In genomic region chr14:52011557-52011956, GRCh38 we compare ENCODE assay signal across 19 cellular contexts. TPM values are rescaled to one million over a fixed set of nuclear protein-coding genes. Genes with fewer than 3 reads are reported as not detected.
DNase-seq lines count a peak whose midpoint lies in the region; ATAC-seq and TF ChIP-seq lines count a peak whose summit lies in the region.
"Had no signal": no experiment of that assay in that cellular context is flagged by ENCODE, and none has a peak within 500 bp of the region (broad histone marks: within the 10 kb centered on the region; RNA-seq: fewer than 3 reads in every experiment).

No MANE protein-coding gene starts in this region.

- H3K36me3 ChIP-seq in heart left ventricle (peaks cover 0 to 80% (median 57%) of the 10 kb centered on the region in 9 donors), body of pancreas (replicated peaks in 1 of 2; ENCODE audit: insufficient read depth in 1 of 2, low read depth in 2 of 2) (peaks cover 0 to 11% of the 10 kb centered on the region in 2 donors)

- no peak for ATAC-seq in heart left ventricle
- no peak for ATAC-seq in GM19351 (IDR thresholded peaks at IDR 0.05; ENCODE audit: unreplicated experiment)
- ATAC-seq in body of pancreas = no peak
- ATAC-seq: GM12878 had no signal

- H3K4me3 ChIP-seq in heart left ventricle (no peak overlapping the region), dorsolateral prefrontal cortex (peak overlapping the region in 5 of 59 donors; percentile 1 to 45 (median 25)), body of pancreas (no peak overlapping the region)
- H3K4me3 ChIP-seq: GM12878 had no signal

- no peak for TF ChIP-seq POLR2A in heart left ventricle (IDR thresholded peaks at IDR 0.05)
- TF ChIP-seq POLR2A in body of pancreas (IDR thresholded peaks at IDR 0.05) = no peak

- TF ChIP-seq CTCF in heart left ventricle (IDR thresholded peaks at IDR 0.05) (no peak), dorsolateral prefrontal cortex (IDR thresholded peaks at IDR 0.05 in 54 of 56, conservative IDR thresholded peaks at IDR 0.05 in 2 of 56; ENCODE audit: low read depth in 1 of 56, partially characterized antibody in 56 of 56) (peak in 6 of 56 donors; percentile 9 to 13 (median 10)), body of pancreas (IDR thresholded peaks at IDR 0.05) (no peak)

- H3K4me1 ChIP-seq in heart left ventricle (peaks cover 22 to 78% (median 51%) of the 10 kb centered on the region in 12 donors), body of pancreas (peaks cover 6% of the 10 kb centered on the region)

- H3K27ac ChIP-seq in heart left ventricle (peak overlapping the region in 9 of 12 donors; percentile 6 to 86 (median 76)), dorsolateral prefrontal cortex (peak overlapping the region in 57 of 59 donors; percentile 1 to 97 (median 84)), substantia nigra (ENCODE audit: low read depth, low read length, poor library complexity, severe bottlenecking) (peak overlapping the region; percentile 75), body of pancreas (no peak overlapping the region)
- H3K27ac ChIP-seq: C4-2B had no signal

- intact Hi-C loops in heart left ventricle (cut with DNase I) = loop anchor here in 6 of 10 donors (5.0 kb wide), 3 partner anchors 36 to 56 kb away; partner anchors contain the start of gene NID2 (in 3 of the 6)
- intact Hi-C loops in cardiac septum (cut with DNase I) = loop anchor here (5.0 kb wide), 1 partner anchor 121 kb away; no protein-coding TSS in a partner anchor
- intact Hi-C loops in dorsolateral prefrontal cortex (cut with DNase I) = no loop called here
- intact Hi-C loops in body of pancreas (cut with DNase I) = no loop called here

- DNase-seq in heart left ventricle = no peak
- DNase-seq in cardiac septum (ENCODE audit: low spot score) = no peak
- peak in 1 of 10 donors; percentile 41 for DNase-seq in dorsolateral prefrontal cortex
- DNase-seq in medulla oblongata (ENCODE audit: extremely low spot score) = peak; percentile 63
- DNase-seq in substantia nigra (lab: John Stamatoyannopoulos, UW) = peak in 21 of 49 donors; percentile 3 to 68 (median 23)
- no peak for DNase-seq in body of pancreas
- DNase-seq in NCI-H146 treated with DMSO at 0.1 percent for 48 hours (lab: John Stamatoyannopoulos, UW; ENCODE audit: unreplicated experiment) = no peak
- DNase-seq: 8988T, DMS 273 treated with DMSO at 0.1 percent for 48 hours, GDM1, NCI-H1092, NCI-H1694, NCI-H2107, NCI-H2227 treated with DMSO at 0.1 percent for 48 hours, NCI-H524 had no signal

- H3K9me3 ChIP-seq in heart left ventricle (no peaks in the 10 kb centered on the region), body of pancreas (no peaks in the 10 kb centered on the region)

- no peaks in the 10 kb centered on the region for H3K27me3 ChIP-seq in heart left ventricle
- no peaks in the 10 kb centered on the region for H3K27me3 ChIP-seq in dorsolateral prefrontal cortex
- H3K27me3 ChIP-seq in body of pancreas = no peaks in the 10 kb centered on the region

- WGBS in heart left ventricle, 4 donors = 66 to 82% (median 75%) methylated on average over 9 of the region's 9 CpGs
- 87 to 89% methylated on average over 9 of the region's 9 CpGs for WGBS in body of pancreas, 2 donors

RNA-seq across cellular contexts. Expression of gene RTRAF, which starts 22.2 kb away (rescaled TPM):
- total RNA-seq in heart left ventricle (100 to 1,000 TPM in 7 of 9 donors, 10 to 100 TPM in 2; 72.9 to 260 (median 193) TPM), cardiac septum (159 TPM), dorsolateral prefrontal cortex (10 to 100 TPM; 37.8 to 99.0 (median 69.0) TPM), body of pancreas (10 to 100 TPM; 15.2 to 40.7 TPM)
- 100 to 1,000 TPM; 163 to 272 TPM for polyA plus RNA-seq in heart left ventricle

RNA-seq across cellular contexts. Expression of gene NID2, which starts 57.3 kb away (rescaled TPM):
- total RNA-seq in heart left ventricle = 10 to 100 TPM; 32.0 to 77.4 (median 40.9) TPM
- polyA plus RNA-seq in heart left ventricle = 10 to 100 TPM; 17.3 to 18.8 TPM
- 37.3 TPM for total RNA-seq in cardiac septum
- total RNA-seq in dorsolateral prefrontal cortex = 10 to 100 TPM in 1 of 120 experiments, 1 to 10 TPM in 119; 1.7 to 12.5 (median 4.5) TPM
- 10 to 100 TPM; 34.6 to 37.6 TPM for total RNA-seq in body of pancreas
- total RNA-seq: MCF 10A had no signal

Comparison
In these comparisons a context has a peak if more than half of its experiments do, and no peak if none do; other contexts are left out.
1. H3K27ac ChIP-seq: peak in heart left ventricle (9 of 12), dorsolateral prefrontal cortex (57 of 59) and substantia nigra (single experiment); none in body of pancreas (0 of 4).
2. intact Hi-C loops: an anchor here in heart left ventricle (5.0 kb wide) and cardiac septum (5.0 kb wide); none called in dorsolateral prefrontal cortex and body of pancreas.